Comparison of ENCODE assay signal across 34 cellular contexts in the genomic region with DNA sequence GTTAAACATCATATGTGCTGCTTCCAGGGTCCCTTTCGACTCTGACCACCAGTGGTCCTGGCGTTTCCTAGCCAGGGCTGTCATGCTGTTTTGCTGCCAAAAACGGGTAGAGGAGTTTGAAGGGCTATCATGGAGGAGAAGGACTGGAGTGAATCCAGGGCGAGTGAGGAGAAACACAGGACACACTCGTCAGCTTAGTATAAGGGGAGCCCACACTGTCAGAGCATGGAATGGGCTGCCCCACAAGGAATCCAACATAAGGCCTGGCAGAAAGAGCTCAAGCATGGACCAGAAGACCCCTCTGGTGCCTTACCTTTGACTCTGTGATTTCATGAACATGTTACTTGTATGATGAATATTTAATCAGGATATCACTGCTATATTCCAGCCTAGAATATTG.
"Had no signal": no experiment of that assay in that cellular context is flagged by ENCODE, and none has a peak within 500 bp of the region (broad histone marks: within the 10 kb centered on the region; RNA-seq: fewer than 3 reads in every experiment).

No MANE protein-coding gene starts in this region.

- H3K4me3 ChIP-seq: MG63 had no signal

- DNase-seq: Karpas-422, Kasumi-1, MG63, MM.1S, MV-4-11, NCI-H1048, NCI-H1092, NCI-H1092 treated with DMSO at 0.1 percent for 48 hours, NCI-H1105, NCI-H1105 treated with DMSO at 0.1 percent for 48 hours, NCI-H1417, NCI-H1417 treated with DMSO at 0.1 percent for 48 hours, NCI-H1436, NCI-H1436 treated with DMSO at 0.1 percent for 48 hours, NCI-H146, NCI-H1694, NCI-H1694 treated with DMSO at 0.1 percent for 48 hours, NCI-H187, NCI-H187 treated with DMSO at 0.1 percent for 48 hours, NCI-H1930, NCI-H2029, NCI-H2029 treated with DMSO at 0.1 percent for 48 hours, NCI-H2081, NCI-H2081 treated with DMSO at 0.1 percent for 48 hours, NCI-H2107, NCI-H2171, NCI-H2171 treated with DMSO at 0.1 percent for 48 hours, NCI-H2227 treated with DMSO at 0.1 percent for 48 hours, NCI-H226, NCI-H345, NCI-H446, NCI-H446 treated with DMSO at 0.1 percent for 48 hours, NCI-H510A had no signal

- H3K4me2 ChIP-seq: KMS-11 had no signal

- H3K9ac ChIP-seq: KMS-11 had no signal

- H3K27ac ChIP-seq: KMS-11 had no signal

- H3K27me3 ChIP-seq: MG63 had no signal

- H3K36me3 ChIP-seq: MG63 had no signal
